10 cellular contexts compared by ENCODE assay signal in genomic region chr5:96335873-96336272, GRCh38.
DNase-seq lines count a peak whose midpoint lies in the region; ATAC-seq, FAIRE-seq and TF ChIP-seq lines count a peak whose summit lies in the region.
"Had no signal": no experiment of that assay in that cellular context is flagged by ENCODE, and none has a peak within 500 bp of the region (broad histone marks: within the 10 kb centered on the region; RNA-seq: fewer than 3 reads in every experiment).

No MANE protein-coding gene starts in this region.

- H3K27ac ChIP-seq in osteoblast (ENCODE audit: low read depth, low read length): peak overlapping the region; percentile 68
- H3K27ac ChIP-seq in substantia nigra (ENCODE audit: low read depth, low read length, poor library complexity, severe bottlenecking): no peak overlapping the region
- H3K27ac ChIP-seq: sigmoid colon had no signal

- ATAC-seq in GM19467 (IDR thresholded peaks at IDR 0.05; ENCODE audit: unreplicated experiment): no peak

- no peaks in the 10 kb centered on the region for H4K20me1 ChIP-seq in osteoblast (ENCODE audit: insufficient read depth, low read length)

- TF ChIP-seq POLR2A in GM12891 (IDR thresholded peaks at IDR 0.05; ENCODE audit: low read depth, low read length) (no peak), erythroblast (IDR thresholded peaks at IDR 0.05; ENCODE audit: low read length) (no peak)

- DNase-seq in Daoy (ENCODE audit: low read depth) (peak; percentile 23), NCI-H2029 (lab: John Stamatoyannopoulos, UW) (peak; percentile 25), osteoblast (ENCODE audit: insufficient read length, low spot score, missing footprints) (no peak), substantia nigra (lab: John Stamatoyannopoulos, UW) (no peak), GM12891 (ENCODE audit: insufficient read length, low spot score) (no peak), erythroblast (lab: John Stamatoyannopoulos, UW) (no peak)
- DNase-seq: cortex of kidney had no signal

- FAIRE-seq in GM12891 (lab: Jason Lieb, UNC): no peak

- H3K79me2 ChIP-seq in osteoblast (ENCODE audit: insufficient read depth, low read length): no peaks in the 10 kb centered on the region

- H3K4me1 ChIP-seq in endocrine pancreas (ENCODE audit: control insufficient read depth, insufficient read depth, low read length) (peaks cover 12% of the 10 kb centered on the region), osteoblast (ENCODE audit: insufficient read depth, low read length) (peaks cover 44% of the 10 kb centered on the region)

- H3K36me3 ChIP-seq in endocrine pancreas (ENCODE audit: control insufficient read depth, insufficient read depth, low read length): no peaks in the 10 kb centered on the region
- no peaks in the 10 kb centered on the region for H3K36me3 ChIP-seq in osteoblast (ENCODE audit: insufficient read depth, low read length)
- H3K36me3 ChIP-seq: sigmoid colon had no signal

- no peaks in the 10 kb centered on the region for H3K27me3 ChIP-seq in endocrine pancreas (ENCODE audit: control insufficient read depth, insufficient read depth, low read length)
- H3K27me3 ChIP-seq in osteoblast (ENCODE audit: insufficient read depth, low read length): no peaks in the 10 kb centered on the region
- H3K27me3 ChIP-seq: sigmoid colon had no signal

- peak overlapping the region; percentile 40 for H3K4me2 ChIP-seq in osteoblast (ENCODE audit: insufficient read depth, low read length)

- no peak for TF ChIP-seq CTCF in osteoblast (IDR thresholded peaks at IDR 0.05; ENCODE audit: extremely low read depth, low read depth, low read length)

- H3K9ac ChIP-seq in endocrine pancreas (ENCODE audit: control insufficient read depth, insufficient read depth, low read length): no peak overlapping the region

- peak overlapping the region; percentile 54 for H3K4me3 ChIP-seq in endocrine pancreas (ENCODE audit: control insufficient read depth, insufficient read depth, low read length)
- no peak overlapping the region for H3K4me3 ChIP-seq in osteoblast (ENCODE audit: insufficient read depth, low read length)

- peak overlapping the region; percentile 58 for H2AFZ ChIP-seq in osteoblast (ENCODE audit: low read length)

- no peaks in the 10 kb centered on the region for H3K9me3 ChIP-seq in endocrine pancreas (ENCODE audit: control insufficient read depth, low read length)
- no peaks in the 10 kb centered on the region for H3K9me3 ChIP-seq in osteoblast (ENCODE audit: low read depth, low read length)
- H3K9me3 ChIP-seq: sigmoid colon had no signal

TF ChIP-seq in GM12891, 5 proteins besides CTCF, POLR2A, EP300 and RAD21:
- no peak for TF ChIP-seq POLR2AphosphoS5 (IDR thresholded peaks at IDR 0.05; ENCODE audit: low read depth, low read length)
- no peak for TF ChIP-seq POU2F2 (IDR thresholded peaks at IDR 0.05; ENCODE audit: low read depth, low read length)
- TF ChIP-seq SPI1 (IDR thresholded peaks at IDR 0.05; ENCODE audit: low read depth, low read length): no peak
- no peak for TF ChIP-seq TAF1 (IDR thresholded peaks at IDR 0.05; ENCODE audit: low read depth, low read length)
- no peak for TF ChIP-seq PAX5 (IDR thresholded peaks at IDR 0.05; ENCODE audit: insufficient read depth, low read length, severe bottlenecking)

Comparison
In these comparisons a context has a peak if more than half of its experiments do, and no peak if none do; other contexts are left out.
1. DNase-seq: peak in Daoy (single experiment) and NCI-H2029 (single experiment); none in osteoblast (single experiment), substantia nigra (0 of 49), GM12891 (single experiment) and erythroblast (0 of 2).